Comparison of ENCODE assay signal across 8 cellular contexts in the genomic region with DNA sequence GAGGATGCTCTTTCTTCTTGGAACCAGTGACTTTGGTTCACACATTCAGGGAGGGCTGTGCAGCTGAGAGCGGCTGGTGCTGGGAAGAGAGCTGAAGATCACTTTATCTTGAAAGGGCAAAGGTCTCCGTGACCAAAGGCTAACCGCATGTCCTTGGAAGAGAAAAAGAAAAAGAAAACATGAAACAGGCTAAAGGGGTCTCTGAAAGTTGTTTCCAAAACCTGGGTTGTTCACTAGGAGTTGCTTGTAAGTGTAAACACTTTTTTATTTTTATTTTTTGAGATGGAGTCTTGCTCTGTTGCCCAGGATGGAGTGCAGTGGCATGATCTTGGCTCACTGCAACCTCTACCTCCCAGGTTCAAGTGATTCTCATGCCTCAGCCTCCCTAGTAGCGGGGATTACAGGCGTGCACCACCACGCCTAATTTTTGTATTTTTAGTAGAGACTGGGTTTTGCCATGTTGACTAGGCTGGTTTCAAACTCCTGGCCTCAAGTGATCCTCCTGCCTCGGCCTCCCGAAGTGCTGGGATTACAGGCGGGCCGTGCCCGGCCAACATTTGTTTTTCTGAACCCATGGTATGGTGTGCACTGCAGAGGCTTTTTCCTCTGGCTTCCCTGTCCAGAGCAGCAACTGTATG.
DNase-seq lines count a peak whose midpoint lies in the region; ATAC-seq, FAIRE-seq and TF ChIP-seq lines count a peak whose summit lies in the region.
"Not testable (repeated sequence)": the region's sequence is repeated elsewhere in the genome, so short reads cannot be mapped to it uniquely, and the experiment has no call there.

No MANE protein-coding gene starts in this region.

- H3K27ac Mint-ChIP-seq in activated naive CD4-positive, alpha-beta T cell treated with anti-CD3 and anti-CD28 coated beads, Interleukin-2, amount 50 U/mL, for 24 hours, result peak overlapping the region; percentile 95
- peak overlapping the region; percentile 96 to 99 (median 98) for H3K27ac Mint-ChIP-seq in naive thymus-derived CD8-positive, alpha-beta T cell

- not testable (repeated sequence) for TF ChIP-seq CTCF in HL-60 (IDR thresholded peaks at IDR 0.05; ENCODE audit: insufficient read depth, low read length); SU-DHL-6 (IDR thresholded peaks at IDR 0.05; ENCODE audit: insufficient read depth, low read length, poor library complexity, severe bottlenecking); dorsolateral prefrontal cortex (IDR thresholded peaks at IDR 0.05 in 54 of 56, conservative IDR thresholded peaks at IDR 0.05 in 2 of 56; ENCODE audit: low read depth in 1 of 56, partially characterized antibody in 56 of 56)

- not testable (repeated sequence) for H3K36me3 ChIP-seq in SU-DHL-6 (ENCODE audit: low read length); small intestine (ENCODE audit: control insufficient read depth in 2 of 2, insufficient read depth in 2 of 2, low read length in 2 of 2); aorta (ENCODE audit: control insufficient read depth in 1 of 2, insufficient read depth in 2 of 2, low read length in 1 of 2)

- H3K9me3 ChIP-seq in SU-DHL-6 (ENCODE audit: insufficient read depth, low read length); right cardiac atrium (ENCODE audit: control insufficient read depth, low read length); small intestine (ENCODE audit: control insufficient read depth, low read depth); aorta (ENCODE audit: control insufficient read depth, low read length): not testable (repeated sequence)

- H3K4me3 Mint-ChIP-seq in activated naive CD4-positive, alpha-beta T cell treated with anti-CD3 and anti-CD28 coated beads, Interleukin-2, amount 50 U/mL, for 24 hours, result peak overlapping the region; percentile 82
- H3K4me3 Mint-ChIP-seq in naive thymus-derived CD8-positive, alpha-beta T cell, result peak overlapping the region; percentile 55 to 91 (median 84)

- DNase-seq in HL-60 (ENCODE audit: low read depth in 1 of 2, low spot score in 1 of 2); dorsolateral prefrontal cortex; right cardiac atrium; naive thymus-derived CD8-positive, alpha-beta T cell: not testable (repeated sequence)
- DNase-seq in small intestine (peak; percentile 59), aorta (peak in 1 of 2 donors; percentile 12)

- H3K9me2 ChIP-seq in SU-DHL-6 (replicated peaks; ENCODE audit: insufficient read depth, low read length), result not testable (repeated sequence)

- H3K9ac ChIP-seq in SU-DHL-6 (ENCODE audit: low read length), result not testable (repeated sequence)

- not testable (repeated sequence) for H3K36me3 Mint-ChIP-seq in activated naive CD4-positive, alpha-beta T cell treated with anti-CD3 and anti-CD28 coated beads, Interleukin-2, amount 50 U/mL, for 24 hours; naive thymus-derived CD8-positive, alpha-beta T cell

- not testable (repeated sequence) for H3K4me2 ChIP-seq in SU-DHL-6 (ENCODE audit: low read depth, low read length, poor library complexity, severe bottlenecking)

- H3K9me3 Mint-ChIP-seq in activated naive CD4-positive, alpha-beta T cell treated with anti-CD3 and anti-CD28 coated beads, Interleukin-2, amount 50 U/mL, for 24 hours, result not testable (repeated sequence)
- peaks cover 0 to 14% (median 4%) of the 10 kb centered on the region in 9 donors for H3K9me3 Mint-ChIP-seq in naive thymus-derived CD8-positive, alpha-beta T cell

- not testable (repeated sequence) for H3K4me3 ChIP-seq in HL-60 (replicated peaks; ENCODE audit: insufficient read depth, low read length); SU-DHL-6 (ENCODE audit: insufficient read depth, low read length, poor library complexity, severe bottlenecking); right cardiac atrium (ENCODE audit: low read length); small intestine (ENCODE audit: low read depth in 1 of 2, low read length in 2 of 2); aorta (ENCODE audit: low read length in 2 of 2)
- H3K4me3 ChIP-seq in dorsolateral prefrontal cortex, result peak overlapping the region in 25 of 59 donors; percentile 1 to 77 (median 69)

- H3F3A ChIP-seq in SU-DHL-6 (ENCODE audit: insufficient read depth), result not testable (repeated sequence)

- H3K4me1 ChIP-seq in right cardiac atrium (ENCODE audit: control insufficient read depth, insufficient read depth, low read length); small intestine (ENCODE audit: control insufficient read depth in 2 of 2, insufficient read depth in 1 of 2, low read depth in 1 of 2, low read length in 1 of 2); aorta (ENCODE audit: control insufficient read depth in 1 of 2, insufficient read depth in 2 of 2, low read length in 2 of 2): not testable (repeated sequence)

- H3K27ac ChIP-seq in HL-60 (replicated peaks) (peak overlapping the region; percentile 99), dorsolateral prefrontal cortex (peak overlapping the region; percentile 86 to 100 (median 99)), right cardiac atrium (ENCODE audit: low read length) (peak overlapping the region; percentile 97), small intestine (ENCODE audit: low read depth in 1 of 2, low read length in 1 of 2) (peak overlapping the region; percentile 77 to 98), aorta (ENCODE audit: low read depth in 1 of 2, low read length in 2 of 2) (peak overlapping the region; percentile 93 to 98)
- not testable (repeated sequence) for H3K27ac ChIP-seq in SU-DHL-6 (ENCODE audit: low read depth, low read length)

- H3K27me3 Mint-ChIP-seq in activated naive CD4-positive, alpha-beta T cell treated with anti-CD3 and anti-CD28 coated beads, Interleukin-2, amount 50 U/mL, for 24 hours; naive thymus-derived CD8-positive, alpha-beta T cell: not testable (repeated sequence)

- intact Hi-C loops in dorsolateral prefrontal cortex (cut with DNase I) (loop anchor here (2.0 to 5.0 kb wide), 6 partner anchors 47 to 237 kb away; a partner anchor contains a TSS), right cardiac atrium (cut with DNase I) (loop anchor here in 2 of 4 donors (5.0 to 10.0 kb wide), 2 partner anchors 63 to 70 kb away; no protein-coding TSS in a partner anchor), aorta (cut with DNase I) (loop anchor here (2.0 to 5.0 kb wide), 2 partner anchors 70 to 77 kb away; no protein-coding TSS in a partner anchor)

- H3K27me3 ChIP-seq in HL-60 (ENCODE audit: insufficient read depth, poor library complexity, severe bottlenecking); SU-DHL-6 (ENCODE audit: low read length); dorsolateral prefrontal cortex; right cardiac atrium (ENCODE audit: control insufficient read depth, insufficient read depth); small intestine (ENCODE audit: control insufficient read depth in 2 of 2, insufficient read depth in 2 of 2, low read length in 2 of 2); aorta (ENCODE audit: control insufficient read depth in 1 of 2, insufficient read depth in 2 of 2, low read length in 1 of 2): not testable (repeated sequence)

- peak overlapping the region; percentile 60 for H2AFZ ChIP-seq in SU-DHL-6 (ENCODE audit: low read depth, low read length, severe bottlenecking)

- peaks cover 18% of the 10 kb centered on the region for H3K4me1 Mint-ChIP-seq in activated naive CD4-positive, alpha-beta T cell treated with anti-CD3 and anti-CD28 coated beads, Interleukin-2, amount 50 U/mL, for 24 hours
- H3K4me1 Mint-ChIP-seq in naive thymus-derived CD8-positive, alpha-beta T cell, result peaks cover 12 to 60% (median 41%) of the 10 kb centered on the region in 4 donors

- POLR2A ChIA-PET in naive thymus-derived CD8-positive, alpha-beta T cell (lab: Charles Lee), result interaction anchor here (0.9 to 5.2 kb wide), 6 partner anchors 7 to 171 kb away, joined by 3 to 37 read pairs (median 3); no protein-coding TSS in a partner anchor

- ATAC-seq in right cardiac atrium; naive thymus-derived CD8-positive, alpha-beta T cell: not testable (repeated sequence)
- ATAC-seq in aorta (ENCODE audit: low FRiP score), result peak; percentile 6

- not testable (repeated sequence) for H3K79me2 ChIP-seq in SU-DHL-6 (ENCODE audit: insufficient read depth, low read length)

- FAIRE-seq in small intestine (lab: Jason Lieb, UNC), result not testable (repeated sequence)

- WGBS in right cardiac atrium, result 73% methylated on average over 11 of the region's 11 CpGs
- 73 to 78% (median 78%) methylated on average over 11 of the region's 11 CpGs for WGBS in small intestine, 3 donors
- 52 to 56% methylated on average over 11 of the region's 11 CpGs for WGBS in aorta, 2 donors

- not testable (repeated sequence) for H4K20me1 ChIP-seq in SU-DHL-6 (ENCODE audit: low read depth, low read length)
